ENCODE assay signal across 7 cellular contexts in genomic region chr21:44370027-44370735, GRCh38. TPM values are rescaled to one million over a fixed set of nuclear protein-coding genes. Genes with fewer than 3 reads are reported as not detected.
DNase-seq lines count a peak whose midpoint lies in the region; ATAC-seq and TF ChIP-seq lines count a peak whose summit lies in the region.

No MANE protein-coding gene starts in this region.

- no peak overlapping the region for H3K9ac ChIP-seq in H9 (ENCODE audit: extremely low read depth, insufficient read length, low read length)

- no peak overlapping the region for H2BK12ac ChIP-seq in H9 (ENCODE audit: insufficient read length, low read depth, low read length)

- TF ChIP-seq CTCF in H9 (conservative IDR thresholded peaks at IDR 0.05) (no peak), foreskin fibroblast (IDR thresholded peaks at IDR 0.05; ENCODE audit: low read depth, low read length) (no peak)

- peak overlapping the region; percentile 35 for H3K4me2 ChIP-seq in H9 (ENCODE audit: insufficient read depth, insufficient read length, low read length)

- no peak overlapping the region for H2BK20ac ChIP-seq in H9 (ENCODE audit: low read depth, low read length, poor library complexity, severe bottlenecking)

- H3K79me1 ChIP-seq in H9 (ENCODE audit: insufficient read depth, low read depth, low read length, poor library complexity, severe bottlenecking): no peaks in the 10 kb centered on the region

- H4K91ac ChIP-seq in H9 (ENCODE audit: insufficient read length, low read depth, low read length): no peak overlapping the region

- H3T11ph ChIP-seq in H9 (ENCODE audit: low read length): no peak overlapping the region

- no peaks in the 10 kb centered on the region for H4K20me1 ChIP-seq in H9 (ENCODE audit: control insufficient read depth, insufficient read depth, insufficient read length)

- H3K4me3 ChIP-seq in foreskin fibroblast (ENCODE audit: low read depth in 1 of 2, low read length in 2 of 2): no peak overlapping the region

- peaks cover 3% of the 10 kb centered on the region for H3K23me2 ChIP-seq in H9 (ENCODE audit: insufficient read length, low read depth, low read length, poor library complexity, severe bottlenecking)

- H3K27me3 Mint-ChIP-seq in H9 (ENCODE audit: low read depth): peaks cover 46% of the 10 kb centered on the region

- no peak overlapping the region for H4K8ac ChIP-seq in H9 (replicated peaks; ENCODE audit: insufficient read length, low read depth, low read length)

- no peak overlapping the region for H2BK5ac ChIP-seq in H9 (ENCODE audit: insufficient read length, low read length)

- no peak overlapping the region for H3K27ac ChIP-seq in H9 (ENCODE audit: insufficient read length, low read depth, low read length)

- peaks cover 2 to 9% of the 10 kb centered on the region in 2 experiments; a peak in 2 of 4 replicates for H3K4me1 Mint-ChIP-seq in H9

- DNase-seq in H9: peak; percentile 75
- peak; percentile 63 for DNase-seq in NCI-H748 (lab: John Stamatoyannopoulos, UW; ENCODE audit: unreplicated experiment)
- DNase-seq in foreskin fibroblast: peak; percentile 56 to 64
- DNase-seq in retina: peak; percentile 53

- peaks cover 4% of the 10 kb centered on the region; the same call in 1 of the 2 replicates for H3K27me3 ChIP-seq in H9 (ENCODE audit: insufficient read depth, low read length)

- H4K5ac ChIP-seq in H9 (ENCODE audit: insufficient read length, low read depth, low read length): no peak overlapping the region

- ATAC-seq in HG03039 (IDR thresholded peaks at IDR 0.05; ENCODE audit: unreplicated experiment) (no peak), GM21390 (IDR thresholded peaks at IDR 0.05; ENCODE audit: unreplicated experiment) (no peak), GM21825 (IDR thresholded peaks at IDR 0.05; ENCODE audit: unreplicated experiment) (no peak)

- H2BK15ac ChIP-seq in H9 (ENCODE audit: low read depth, low read length): no peak overlapping the region

- no peak overlapping the region for H3K18ac ChIP-seq in H9 (ENCODE audit: insufficient read length, low read depth, low read length)

- H3K56ac ChIP-seq in H9 (ENCODE audit: insufficient read length, low read depth, low read length): no peak overlapping the region

- peaks cover 18 to 23% of the 10 kb centered on the region in 2 experiments for H3K9me3 Mint-ChIP-seq in H9

- no peaks in the 10 kb centered on the region for H3K79me2 ChIP-seq in H9 (ENCODE audit: insufficient read depth, low read length)

- H3K14ac ChIP-seq in H9 (ENCODE audit: insufficient read depth, low read length): no peak overlapping the region

- H3K27ac Mint-ChIP-seq in H9: no peak overlapping the region

- H3K9me3 ChIP-seq in H9 (ENCODE audit: control insufficient read depth, low read depth, low read length): no peaks in the 10 kb centered on the region

- H3K4ac ChIP-seq in H9 (ENCODE audit: low read depth, low read length): no peak overlapping the region

- no CpG with 5 or more reads among the region's 29 CpGs for WGBS in H9 (ENCODE audit: extremely low coverage, insufficient read length, low lambda C conversion rate)

- H3K4me1 ChIP-seq in H9 (ENCODE audit: insufficient read depth, low read length): no peaks in the 10 kb centered on the region

- H2AFZ ChIP-seq in H9 (ENCODE audit: low read length): no peak overlapping the region

- peaks cover 0 to 5% (median 4%) of the 10 kb centered on the region in 3 experiments; a peak in 3 of 7 replicates for H3K36me3 Mint-ChIP-seq in H9 (ENCODE audit: insufficient read depth in 1 of 3, low read depth in 3 of 3)

- no peak overlapping the region for H2AK5ac ChIP-seq in H9 (ENCODE audit: insufficient read length, low read length)

- peak overlapping the region; percentile 12 to 70 for H3K4me3 Mint-ChIP-seq in H9

- H2BK120ac ChIP-seq in H9 (ENCODE audit: low read depth, low read length, poor library complexity, severe bottlenecking): no peak overlapping the region

- H3K23ac ChIP-seq in H9 (ENCODE audit: insufficient read length, low read depth, low read length): no peak overlapping the region

RNA-seq across cellular contexts. Expression of gene TRPM2, which starts 16.8 kb away (rescaled TPM):
- 0.11 and 0.68 TPM in 2 replicates for total RNA-seq in H9 (2021)

RNA-seq across cellular contexts. Expression of gene CFAP410, which starts 31.0 kb away (rescaled TPM):
- 16.9 and 17.0 TPM in 2 replicates for total RNA-seq in H9 (2021)
